15 cellular contexts compared by ENCODE assay signal in genomic region chr3:31275038-31275562, GRCh38.
DNase-seq lines count a peak whose midpoint lies in the region; ATAC-seq, FAIRE-seq and TF ChIP-seq lines count a peak whose summit lies in the region.
"Had no signal": no experiment of that assay in that cellular context is flagged by ENCODE, and none has a peak within 500 bp of the region (broad histone marks: within the 10 kb centered on the region; RNA-seq: fewer than 3 reads in every experiment).

No MANE protein-coding gene starts in this region.

- H3K9ac ChIP-seq in HepG2 (ENCODE audit: insufficient read depth, low read depth, low read length): no peak overlapping the region

- TF ChIP-seq EP300 in HepG2 (IDR thresholded peaks at IDR 0.05; ENCODE audit: low read depth in 2 of 2, low read length in 2 of 2) (peak in 1 of 2 experiments; percentile 67; a peak in 2 of 4 replicates), HepG2 (CRISPR knock-in tag; IDR thresholded peaks at IDR 0.05; ENCODE audit: borderline replicate concordance) (no peak)

- H3K27me3 ChIP-seq in breast epithelium: no peaks in the 10 kb centered on the region
- no peaks in the 10 kb centered on the region for H3K27me3 ChIP-seq in HepG2 (ENCODE audit: control insufficient read depth in 1 of 2, insufficient read depth in 2 of 2, low read length in 2 of 2)

- H3K4me1 Mint-ChIP-seq in MCF 10A (ENCODE audit: insufficient read depth, unreplicated experiment): peaks cover 16% of the 10 kb centered on the region
- H3K4me1 Mint-ChIP-seq in chondrocyte (ENCODE audit: low read depth): peaks cover 52% of the 10 kb centered on the region

- BruUV-seq in MCF 10A (replicated peaks; lab: Mats Ljungman, UMichigan): no TSS peak
- BruUV-seq in HepG2 (replicated peaks; lab: Mats Ljungman, UMichigan): no TSS peak

- in situ Hi-C loops in HepG2 (cut with HindIII; ENCODE audit: extremely low pct_ligation_motif_present, low pct_unique_long_range_greater_than_20kb): no loop called here
- in situ Hi-C loops in KBM-7 (cut with MboI; ENCODE audit: low pct_unique_long_range_greater_than_20kb, low sequenced_read_pairs): no loop called here

- H3K4me3 ChIP-seq in breast epithelium (no peak overlapping the region), HepG2 (replicated peaks in 1 of 3; ENCODE audit: insufficient read depth in 1 of 3, low read depth in 2 of 3, low read length in 3 of 3) (no peak overlapping the region)

- no peaks in the 10 kb centered on the region for H3K9me3 Mint-ChIP-seq in MCF 10A (ENCODE audit: unreplicated experiment)
- H3K9me3 Mint-ChIP-seq in chondrocyte (ENCODE audit: low read depth): no peaks in the 10 kb centered on the region
- H3K9me3 Mint-ChIP-seq: H9 had no signal

- H3K4me3 Mint-ChIP-seq in MCF 10A (ENCODE audit: unreplicated experiment): no peak overlapping the region
- no peak overlapping the region for H3K4me3 Mint-ChIP-seq in chondrocyte (ENCODE audit: unreplicated experiment)
- H3K4me3 Mint-ChIP-seq: H9 had no signal

- CTCF ChIA-PET in MCF 10A (lab: Yijun Ruan, JAX): interaction anchor here (0.9 to 1.1 kb wide), 2 partner anchors 9 to 42 kb away, joined by 3 read pairs; no protein-coding TSS in a partner anchor
- CTCF ChIA-PET in HepG2 (lab: Yijun Ruan, JAX; ENCODE audit: low intra/inter-chr PET ratio, low total read pairs): no interaction called here

- H3K36me3 Mint-ChIP-seq in MCF 10A (ENCODE audit: insufficient read depth, unreplicated experiment) (no peaks in the 10 kb centered on the region), chondrocyte (ENCODE audit: low read depth) (no peaks in the 10 kb centered on the region)

- no peak for TF ChIP-seq CTCF in MCF 10A (IDR thresholded peaks at IDR 0.05; ENCODE audit: unreplicated experiment)
- no peak for TF ChIP-seq CTCF in breast epithelium (IDR thresholded peaks at IDR 0.05)
- no peak for TF ChIP-seq CTCF in chondrocyte (IDR thresholded peaks at IDR 0.05)
- TF ChIP-seq CTCF in HepG2 (CRISPR knock-in tag; IDR thresholded peaks at IDR 0.05): no peak

- H3K27ac ChIP-seq in breast epithelium (peak overlapping the region in 1 of 2 donors; percentile 19), HepG2 (ENCODE audit: extremely low read length, insufficient read depth, low read length) (peak overlapping the region; percentile 46)
- H3K27ac ChIP-seq: 22Rv1 had no signal

- H3K4me1 ChIP-seq in breast epithelium: peaks cover 0 to 2% of the 10 kb centered on the region in 2 donors
- peaks cover 41% of the 10 kb centered on the region for H3K4me1 ChIP-seq in HepG2 (ENCODE audit: insufficient read depth, low read length)

- H3K9me3 ChIP-seq in breast epithelium (no peaks in the 10 kb centered on the region), HepG2 (ENCODE audit: low read length) (no peaks in the 10 kb centered on the region)

- no peaks in the 10 kb centered on the region for H4K20me1 ChIP-seq in HepG2 (ENCODE audit: insufficient read depth, low read length)

- intact Hi-C loops in MCF 10A (cut with micrococcal nuclease) (no loop called here), breast epithelium (cut with DNase I; ENCODE audit: low total_unique reads) (no loop called here), HepG2 (cut with micrococcal nuclease; ENCODE audit: unreplicated experiment) (no loop called here)

- ATAC-seq in HepG2 (peak; percentile 83), GM19023 (IDR thresholded peaks at IDR 0.05; ENCODE audit: unreplicated experiment) (no peak)

- H2AFZ ChIP-seq in HepG2 (ENCODE audit: low read length): no peak overlapping the region

- POLR2A ChIA-PET in MCF 10A (lab: Yijun Ruan, JAX): interaction anchor here (1.0 kb wide), 1 partner anchor 9 kb away, joined by 3 read pairs; no protein-coding TSS in a partner anchor
- POLR2A ChIA-PET in HepG2 (lab: Yijun Ruan, JAX): interaction anchor here (1.0 kb wide), 1 partner anchor 10 kb away, joined by 3 read pairs; no protein-coding TSS in a partner anchor

- no peak for TF ChIP-seq RAD21 in HepG2 (CRISPR knock-in tag; IDR thresholded peaks at IDR 0.05)

- H3K36me3 ChIP-seq in breast epithelium (no peaks in the 10 kb centered on the region), HepG2 (replicated peaks in 1 of 2; ENCODE audit: control insufficient read depth in 1 of 2, insufficient read depth in 2 of 2, low read length in 2 of 2) (no peaks in the 10 kb centered on the region)

- 7% methylated on average over 3 of the region's 3 CpGs for WGBS in HepG2 (ENCODE audit: low lambda C conversion rate)

- 0 out of 2 replicates have a peak overlapping the region, but pooled peaks have one; percentile 18 for H3K4me2 ChIP-seq in HepG2 (ENCODE audit: low read depth, low read length)

- H3K79me2 ChIP-seq in HepG2 (ENCODE audit: insufficient read depth, low read length): no peaks in the 10 kb centered on the region

- FAIRE-seq in HepG2 (lab: Jason Lieb, UNC): no peak
- FAIRE-seq in urothelium cell line (lab: Jason Lieb, UNC): no peak

- H3K27ac Mint-ChIP-seq in MCF 10A (ENCODE audit: low read depth, unreplicated experiment) (no peak overlapping the region), chondrocyte (ENCODE audit: unreplicated experiment) (peak overlapping the region; percentile 77)
- H3K27ac Mint-ChIP-seq: H9 had no signal

- H3K27me3 Mint-ChIP-seq in MCF 10A (ENCODE audit: insufficient read depth, unreplicated experiment) (peaks cover 20% of the 10 kb centered on the region), chondrocyte (ENCODE audit: low read depth) (no peaks in the 10 kb centered on the region)

- peak; percentile 80 for DNase-seq in MCF 10A (ENCODE audit: unreplicated experiment)
- DNase-seq in breast epithelium (ENCODE audit: low spot score in 2 of 2): no peak
- DNase-seq in chondrocyte (ENCODE audit: low spot score): no peak
- DNase-seq in HepG2 (ENCODE audit: low spot score): peak; percentile 81
- peak; percentile 49 for DNase-seq in urothelium cell line (ENCODE audit: low spot score)
- no peak for DNase-seq in KBM-7
- no peak for DNase-seq in RPMI8226
- DNase-seq: activated CD8-positive, alpha-beta memory T cell treated with anti-CD3 and anti-CD28 coated beads, Interleukin-2, amount 50 U/mL, for 4 hours; cerebellar nuclear complex; H9; MM.1S; NCI-H82; T-helper 1 cell had no signal

- no peak for TF ChIP-seq POLR2A in breast epithelium (IDR thresholded peaks at IDR 0.05)
- TF ChIP-seq POLR2A in HepG2 (IDR thresholded peaks at IDR 0.05; ENCODE audit: insufficient read depth in 1 of 2, low read depth in 2 of 2, low read length in 2 of 2): no peak

TF ChIP-seq in HepG2, 621 proteins besides CTCF, POLR2A, EP300 and RAD21 (continues in another document):
- TF ChIP-seq, protein P1, sequence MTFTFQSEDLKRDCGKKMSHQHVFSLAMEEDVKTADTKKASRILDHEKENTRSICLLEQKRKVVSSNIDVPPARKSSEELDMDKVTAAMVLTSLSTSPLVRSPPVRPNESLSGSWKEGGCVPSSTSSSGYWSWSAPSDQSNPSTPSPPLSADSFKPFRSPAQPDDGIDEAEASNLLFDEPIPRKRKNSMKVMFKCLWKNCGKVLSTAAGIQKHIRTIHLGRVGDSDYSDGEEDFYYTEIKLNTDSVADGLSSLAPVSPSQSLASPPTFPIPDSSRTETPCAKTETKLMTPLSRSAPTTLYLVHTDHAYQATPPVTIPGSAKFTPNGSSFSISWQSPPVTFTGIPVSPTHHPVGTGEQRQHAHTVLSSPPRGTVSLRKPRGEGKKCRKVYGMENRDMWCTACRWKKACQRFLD (CRISPR knock-in tag; IDR thresholded peaks at IDR 0.05; ENCODE audit: borderline replicate concordance): no peak
- no peak for TF ChIP-seq ZC3H13 (CRISPR knock-in tag; IDR thresholded peaks at IDR 0.05)
- TF ChIP-seq MYC (CRISPR knock-in tag; IDR thresholded peaks at IDR 0.05; ENCODE audit: borderline replicate concordance): no peak
- peak; percentile 59; the same call in 1 of the 2 replicates for TF ChIP-seq FOXO1 (CRISPR knock-in tag; IDR thresholded peaks at IDR 0.05)
- no peak for TF ChIP-seq KLF9 (CRISPR knock-in tag; IDR thresholded peaks at IDR 0.05; ENCODE audit: low read depth)
- TF ChIP-seq YEATS4 (CRISPR knock-in tag; IDR thresholded peaks at IDR 0.05; ENCODE audit: borderline replicate concordance): no peak
- TF ChIP-seq KLF16 (CRISPR knock-in tag; IDR thresholded peaks at IDR 0.05): 0 out of 4 replicates have a peak, but pooled peaks of 1 of the 2 experiments have one; percentile 64
- TF ChIP-seq HOXA5 (CRISPR knock-in tag; IDR thresholded peaks at IDR 0.05): no peak
- TF ChIP-seq ZNF552 (CRISPR knock-in tag; IDR thresholded peaks at IDR 0.05; ENCODE audit: borderline replicate concordance): no peak
- TF ChIP-seq ZFP41 (CRISPR knock-in tag; IDR thresholded peaks at IDR 0.05; ENCODE audit: borderline replicate concordance): no peak
- TF ChIP-seq ARNT (IDR thresholded peaks at IDR 0.05): no peak
- TF ChIP-seq, protein P2, sequence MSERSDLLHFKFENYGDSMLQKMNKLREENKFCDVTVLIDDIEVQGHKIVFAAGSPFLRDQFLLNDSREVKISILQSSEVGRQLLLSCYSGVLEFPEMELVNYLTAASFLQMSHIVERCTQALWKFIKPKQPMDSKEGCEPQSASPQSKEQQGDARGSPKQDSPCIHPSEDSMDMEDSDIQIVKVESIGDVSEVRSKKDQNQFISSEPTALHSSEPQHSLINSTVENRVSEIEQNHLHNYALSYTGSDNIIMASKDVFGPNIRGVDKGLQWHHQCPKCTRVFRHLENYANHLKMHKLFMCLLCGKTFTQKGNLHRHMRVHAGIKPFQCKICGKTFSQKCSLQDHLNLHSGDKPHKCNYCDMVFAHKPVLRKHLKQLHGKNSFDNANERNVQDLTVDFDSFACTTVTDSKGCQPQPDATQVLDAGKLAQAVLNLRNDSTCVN (CRISPR knock-in tag; IDR thresholded peaks at IDR 0.05; ENCODE audit: borderline replicate concordance): no peak

Comparison
In these comparisons a context has a peak if more than half of its experiments do, and no peak if none do; other contexts are left out.
1. DNase-seq: peak in MCF 10A (single experiment), HepG2 (single experiment) and urothelium cell line (single experiment); none in breast epithelium (0 of 2), chondrocyte (single experiment), KBM-7 (single experiment) and RPMI8226 (single experiment).